Comparison of ENCODE assay signal across 1 cellular context in the genomic region with DNA sequence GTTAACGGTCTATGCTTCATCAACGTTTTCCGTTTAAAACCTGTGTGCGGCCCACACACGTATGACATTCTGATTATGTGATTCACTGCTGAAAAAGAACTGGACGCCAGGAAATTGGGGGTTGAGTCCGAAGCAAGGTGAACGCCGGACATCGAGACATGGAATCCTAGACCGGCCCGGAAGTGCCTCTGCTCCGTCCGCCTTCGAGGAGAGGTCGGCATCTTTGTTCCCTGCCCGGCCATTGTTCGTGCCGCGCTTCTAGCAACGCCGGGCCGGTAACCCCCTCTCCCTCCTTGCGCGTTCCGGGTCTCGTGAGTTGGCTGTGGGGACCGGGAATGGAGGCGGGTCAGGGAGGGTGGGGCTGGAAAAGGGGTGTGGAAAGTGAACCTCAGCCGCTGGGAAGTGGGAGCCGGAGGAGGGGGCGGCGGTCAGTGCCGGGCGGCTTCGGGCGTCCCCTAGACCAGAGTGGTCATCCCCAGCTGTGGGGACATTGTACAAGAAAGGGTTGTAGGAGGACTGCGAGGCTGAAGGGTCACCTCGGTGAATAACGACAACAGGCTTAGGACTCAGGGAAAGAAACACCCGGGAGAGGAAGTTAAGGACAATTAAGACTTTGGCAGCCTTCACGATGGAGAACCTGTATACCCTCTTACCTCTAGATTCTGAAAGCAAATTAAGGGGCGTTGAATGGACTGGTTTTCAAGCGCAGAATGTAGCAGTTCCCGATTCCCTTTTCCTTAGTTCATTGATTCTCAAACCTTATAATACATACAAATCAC.
TF ChIP-seq lines count a peak whose summit lies in the region.

Gene ZSCAN9, plus strand, starts transcription at position 220 of the 779 bp plus-strand sequence. CDS start 1,810 bp downstream, outside the sequence.

TF ChIP-seq in K562, 482 proteins besides CTCF, POLR2A, EP300 and RAD21 (continued from another document and continues in another):
- TF ChIP-seq IFI16 (CRISPR knock-in tag; IDR thresholded peaks at IDR 0.05) (no peak), SNIP1 (IDR thresholded peaks at IDR 0.05; ENCODE audit: low read depth) (peak; percentile 92), HNRNPUL1 (IDR thresholded peaks at IDR 0.05; ENCODE audit: low read length) (no peak), PURB (CRISPR knock-in tag; IDR thresholded peaks at IDR 0.05; ENCODE audit: low read depth) (no peak), ZNF408 (CRISPR knock-in tag; IDR thresholded peaks at IDR 0.05; ENCODE audit: low read depth) (no peak), ZNF655 (CRISPR knock-in tag; IDR thresholded peaks at IDR 0.05) (no peak), RHOXF2B (CRISPR knock-in tag; conservative IDR thresholded peaks at IDR 0.05) (no peak), RBM17 (IDR thresholded peaks at IDR 0.05; ENCODE audit: borderline replicate concordance, low read depth, low read length) (no peak), MYBL2 (IDR thresholded peaks at IDR 0.05; ENCODE audit: low read depth) (peak; percentile 75), MYBL2 (CRISPR knock-in tag; IDR thresholded peaks at IDR 0.05; ENCODE audit: borderline replicate concordance) (no peak), ZNF695 (CRISPR knock-in tag; IDR thresholded peaks at IDR 0.05) (no peak), NELFE (IDR thresholded peaks at IDR 0.05; ENCODE audit: insufficient read depth, insufficient read length) (no peak), KLF16 (IDR thresholded peaks at IDR 0.05) (0 out of 2 replicates have a peak, but pooled peaks have one; percentile 6), ZBTB26 (CRISPR knock-in tag; IDR thresholded peaks at IDR 0.05) (no peak), ZEB2 (IDR thresholded peaks at IDR 0.05) (peak; percentile 96), ARID1B (IDR thresholded peaks at IDR 0.05) (peak; percentile 34; the same call in 1 of the 2 replicates), E2F3 (CRISPR knock-in tag; IDR thresholded peaks at IDR 0.05) (no peak), TARDBP (IDR thresholded peaks at IDR 0.05) (no peak), HMG20A (CRISPR knock-in tag; conservative IDR thresholded peaks at IDR 0.05) (no peak), SP2 (IDR thresholded peaks at IDR 0.05; ENCODE audit: extremely low read depth, low read depth, low read length, poor library complexity, severe bottlenecking) (peak; percentile 96), ZNF764 (CRISPR knock-in tag; IDR thresholded peaks at IDR 0.05; ENCODE audit: low read depth) (no peak), NR2C2 (CRISPR knock-in tag; IDR thresholded peaks at IDR 0.05) (peak; percentile 85), NR2C2 (tag; IDR thresholded peaks at IDR 0.05) (peak; percentile 92), ZBTB8A (IDR thresholded peaks at IDR 0.05; ENCODE audit: partially characterized antibody) (no peak), RFX7 (CRISPR knock-in tag; IDR thresholded peaks at IDR 0.05) (no peak), ZNF398 (CRISPR knock-in tag; IDR thresholded peaks at IDR 0.05) (no peak), ZNF146 (CRISPR knock-in tag; IDR thresholded peaks at IDR 0.05; ENCODE audit: unreplicated experiment) (no peak), MECOM (CRISPR knock-in tag; IDR thresholded peaks at IDR 0.05) (no peak), MIER1 (IDR thresholded peaks at IDR 0.05; ENCODE audit: low read depth) (no peak; the same call in 1 of the 2 replicates), XRCC4 (IDR thresholded peaks at IDR 0.05; ENCODE audit: extremely low read depth, insufficient read depth, insufficient read length) (no peak), BACH1 (tag; IDR thresholded peaks at IDR 0.05) (no peak; the same call in 1 of the 2 replicates), ZSCAN29 (IDR thresholded peaks at IDR 0.05) (no peak), LARP7 (IDR thresholded peaks at IDR 0.05) (no peak), GATAD2B (IDR thresholded peaks at IDR 0.05; ENCODE audit: borderline replicate concordance) (peak; percentile 42; the same call in 1 of the 2 replicates), TFAM (CRISPR knock-in tag; conservative IDR thresholded peaks at IDR 0.05) (no peak), FOXP1 (CRISPR knock-in tag; IDR thresholded peaks at IDR 0.05) (peak; percentile 71; the same call in 1 of the 2 replicates), TEAD2 (tag; IDR thresholded peaks at IDR 0.05) (peak; percentile 35; the same call in 1 of the 2 replicates), MAFK (IDR thresholded peaks at IDR 0.05; ENCODE audit: low read length) (peak; percentile 43; the same call in 1 of the 2 replicates), ETV5 (CRISPR knock-in tag; IDR thresholded peaks at IDR 0.05; ENCODE audit: low read depth) (peak; percentile 97), JUN (IDR thresholded peaks at IDR 0.05; ENCODE audit: borderline replicate concordance, low read depth, low read length) (0 out of 2 replicates have a peak, but pooled peaks have one; percentile 4), JUN (CRISPR knock-in tag; IDR thresholded peaks at IDR 0.05; ENCODE audit: borderline replicate concordance) (no peak), SMAD2 (IDR thresholded peaks at IDR 0.05; ENCODE audit: low read depth, low read length) (no peak), BDP1 (IDR thresholded peaks at IDR 0.05; ENCODE audit: insufficient read depth, insufficient read length) (no peak), CHCHD3 (CRISPR knock-in tag; IDR thresholded peaks at IDR 0.05) (no peak), OTX1 (CRISPR knock-in tag; IDR thresholded peaks at IDR 0.05) (no peak), NFIC (IDR thresholded peaks at IDR 0.05) (peak; percentile 70), NBN (IDR thresholded peaks at IDR 0.05; ENCODE audit: low read depth) (peak; percentile 81; the same call in 1 of the 2 replicates), RBM15 (IDR thresholded peaks at IDR 0.05; ENCODE audit: insufficient read depth, low read length) (no peak), NRF1 (conservative IDR thresholded peaks at IDR 0.05 in 1 of 2, IDR thresholded peaks at IDR 0.05 in 1 of 2) (no peak; a peak in 2 of 4 replicates), ZBED1 (IDR thresholded peaks at IDR 0.05) (peak; percentile 44; the same call in 1 of the 2 replicates), SUPT5H (IDR thresholded peaks at IDR 0.05) (peak; percentile 88), KDM5B (IDR thresholded peaks at IDR 0.05; ENCODE audit: insufficient replicate concordance, low read depth, low read length) (peak; percentile 88), ZC3H11A (IDR thresholded peaks at IDR 0.05; ENCODE audit: low read depth, low read length) (peak; percentile 93; the same call in 1 of the 2 replicates), SAFB2 (IDR thresholded peaks at IDR 0.05; ENCODE audit: borderline replicate concordance, low read depth, low read length, severe bottlenecking) (no peak)
- TF ChIP-seq, protein P1, sequence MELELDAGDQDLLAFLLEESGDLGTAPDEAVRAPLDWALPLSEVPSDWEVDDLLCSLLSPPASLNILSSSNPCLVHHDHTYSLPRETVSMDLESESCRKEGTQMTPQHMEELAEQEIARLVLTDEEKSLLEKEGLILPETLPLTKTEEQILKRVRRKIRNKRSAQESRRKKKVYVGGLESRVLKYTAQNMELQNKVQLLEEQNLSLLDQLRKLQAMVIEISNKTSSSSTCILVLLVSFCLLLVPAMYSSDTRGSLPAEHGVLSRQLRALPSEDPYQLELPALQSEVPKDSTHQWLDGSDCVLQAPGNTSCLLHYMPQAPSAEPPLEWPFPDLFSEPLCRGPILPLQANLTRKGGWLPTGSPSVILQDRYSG (tag; conservative IDR thresholded peaks at IDR 0.05; ENCODE audit: low read depth), result no peak
- TF ChIP-seq, protein P2, sequence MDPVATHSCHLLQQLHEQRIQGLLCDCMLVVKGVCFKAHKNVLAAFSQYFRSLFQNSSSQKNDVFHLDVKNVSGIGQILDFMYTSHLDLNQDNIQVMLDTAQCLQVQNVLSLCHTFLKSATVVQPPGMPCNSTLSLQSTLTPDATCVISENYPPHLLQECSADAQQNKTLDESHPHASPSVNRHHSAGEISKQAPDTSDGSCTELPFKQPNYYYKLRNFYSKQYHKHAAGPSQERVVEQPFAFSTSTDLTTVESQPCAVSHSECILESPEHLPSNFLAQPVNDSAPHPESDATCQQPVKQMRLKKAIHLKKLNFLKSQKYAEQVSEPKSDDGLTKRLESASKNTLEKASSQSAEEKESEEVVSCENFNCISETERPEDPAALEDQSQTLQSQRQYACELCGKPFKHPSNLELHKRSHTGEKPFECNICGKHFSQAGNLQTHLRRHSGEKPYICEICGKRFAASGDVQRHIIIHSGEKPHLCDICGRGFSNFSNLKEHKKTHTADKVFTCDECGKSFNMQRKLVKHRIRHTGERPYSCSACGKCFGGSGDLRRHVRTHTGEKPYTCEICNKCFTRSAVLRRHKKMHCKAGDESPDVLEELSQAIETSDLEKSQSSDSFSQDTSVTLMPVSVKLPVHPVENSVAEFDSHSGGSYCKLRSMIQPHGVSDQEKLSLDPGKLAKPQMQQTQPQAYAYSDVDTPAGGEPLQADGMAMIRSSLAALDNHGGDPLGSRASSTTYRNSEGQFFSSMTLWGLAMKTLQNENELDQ (CRISPR knock-in tag; IDR thresholded peaks at IDR 0.05; ENCODE audit: borderline replicate concordance), result no peak
- TF ChIP-seq, protein P3, sequence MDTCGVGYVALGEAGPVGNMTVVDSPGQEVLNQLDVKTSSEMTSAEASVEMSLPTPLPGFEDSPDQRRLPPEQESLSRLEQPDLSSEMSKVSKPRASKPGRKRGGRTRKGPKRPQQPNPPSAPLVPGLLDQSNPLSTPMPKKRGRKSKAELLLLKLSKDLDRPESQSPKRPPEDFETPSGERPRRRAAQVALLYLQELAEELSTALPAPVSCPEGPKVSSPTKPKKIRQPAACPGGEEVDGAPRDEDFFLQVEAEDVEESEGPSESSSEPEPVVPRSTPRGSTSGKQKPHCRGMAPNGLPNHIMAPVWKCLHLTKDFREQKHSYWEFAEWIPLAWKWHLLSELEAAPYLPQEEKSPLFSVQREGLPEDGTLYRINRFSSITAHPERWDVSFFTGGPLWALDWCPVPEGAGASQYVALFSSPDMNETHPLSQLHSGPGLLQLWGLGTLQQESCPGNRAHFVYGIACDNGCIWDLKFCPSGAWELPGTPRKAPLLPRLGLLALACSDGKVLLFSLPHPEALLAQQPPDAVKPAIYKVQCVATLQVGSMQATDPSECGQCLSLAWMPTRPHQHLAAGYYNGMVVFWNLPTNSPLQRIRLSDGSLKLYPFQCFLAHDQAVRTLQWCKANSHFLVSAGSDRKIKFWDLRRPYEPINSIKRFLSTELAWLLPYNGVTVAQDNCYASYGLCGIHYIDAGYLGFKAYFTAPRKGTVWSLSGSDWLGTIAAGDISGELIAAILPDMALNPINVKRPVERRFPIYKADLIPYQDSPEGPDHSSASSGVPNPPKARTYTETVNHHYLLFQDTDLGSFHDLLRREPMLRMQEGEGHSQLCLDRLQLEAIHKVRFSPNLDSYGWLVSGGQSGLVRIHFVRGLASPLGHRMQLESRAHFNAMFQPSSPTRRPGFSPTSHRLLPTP (IDR thresholded peaks at IDR 0.05; ENCODE audit: borderline replicate concordance, extremely low read depth, insufficient read length), result no peak
- TF ChIP-seq, protein P4, sequence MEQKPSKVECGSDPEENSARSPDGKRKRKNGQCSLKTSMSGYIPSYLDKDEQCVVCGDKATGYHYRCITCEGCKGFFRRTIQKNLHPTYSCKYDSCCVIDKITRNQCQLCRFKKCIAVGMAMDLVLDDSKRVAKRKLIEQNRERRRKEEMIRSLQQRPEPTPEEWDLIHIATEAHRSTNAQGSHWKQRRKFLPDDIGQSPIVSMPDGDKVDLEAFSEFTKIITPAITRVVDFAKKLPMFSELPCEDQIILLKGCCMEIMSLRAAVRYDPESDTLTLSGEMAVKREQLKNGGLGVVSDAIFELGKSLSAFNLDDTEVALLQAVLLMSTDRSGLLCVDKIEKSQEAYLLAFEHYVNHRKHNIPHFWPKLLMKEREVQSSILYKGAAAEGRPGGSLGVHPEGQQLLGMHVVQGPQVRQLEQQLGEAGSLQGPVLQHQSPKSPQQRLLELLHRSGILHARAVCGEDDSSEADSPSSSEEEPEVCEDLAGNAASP (IDR thresholded peaks at IDR 0.05), result no peak
